ENCODE assay signal across 17 cellular contexts in the genomic region with DNA sequence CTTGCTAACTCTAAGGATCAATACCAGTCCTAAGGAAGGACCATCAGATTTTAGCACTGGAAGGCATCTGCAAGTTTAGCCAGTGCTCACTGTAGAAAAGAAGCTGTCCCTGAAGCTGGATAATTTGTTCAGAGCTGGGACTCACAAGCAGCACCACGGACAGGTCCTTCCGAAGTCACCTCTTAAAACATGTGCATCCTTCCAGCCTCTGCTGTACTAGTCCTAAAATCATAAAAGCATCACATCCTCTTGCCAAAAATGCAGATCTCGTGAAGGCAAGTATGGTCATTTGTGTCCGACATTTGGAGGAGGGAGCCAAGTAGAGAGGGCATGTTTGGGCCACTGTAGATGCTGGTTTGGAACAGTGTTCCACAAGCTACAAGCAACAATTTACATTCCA.
"Had no signal": no experiment of that assay in that cellular context is flagged by ENCODE, and none has a peak within 500 bp of the region (broad histone marks: within the 10 kb centered on the region; RNA-seq: fewer than 3 reads in every experiment).

No MANE protein-coding gene starts in this region.

- H3K9me3 ChIP-seq: gastroesophageal sphincter, transverse colon, vagina had no signal

- DNase-seq: activated CD4-positive, alpha-beta T cell treated with anti-CD3 and anti-CD28 coated beads for 1 hour; activated gamma-delta T cell treated with Interleukin-2 at 50 U/mL for 16 hours; activated T-cell treated with anti-CD3 and anti-CD28 coated beads, Interleukin-2, amount 50 U/mL, for 1 hour; anterior cingulate cortex; caudate nucleus; effector CD4-positive, alpha-beta T cell; head of caudate nucleus; islet precursor cell; left cardiac atrium; sigmoid colon; stimulated activated CD4-positive, alpha-beta T cell treated with anti-CD3 and anti-CD28 coated beads, Interleukin-2, amount 100 ng/mL, for 48 hours; stimulated activated CD8-positive, alpha-beta memory T cell treated with anti-CD3 and anti-CD28 coated beads, Interleukin-4, amount 100 ng/mL, for 48 hours; stimulated activated naive B cell treated with anti-CD40 and anti-IgM and Interleukin-4, amounts not matched to agents 10 μg/mL and 1 μg/mL and 100 μg/mL, for 72 hours; transverse colon had no signal

- ATAC-seq: esophagus mucosa; gastroesophageal sphincter; left cardiac atrium; stimulated activated naive B cell treated with anti-CD40 and anti-IgM and Interleukin-4, amounts not matched to agents 10 μg/mL and 1 μg/mL and 100 μg/mL, for 72 hours had no signal

- H3K36me3 ChIP-seq: gastroesophageal sphincter, sigmoid colon, transverse colon, vagina had no signal

- H3K27me3 ChIP-seq: gastroesophageal sphincter, sigmoid colon, transverse colon, vagina had no signal

- H3K27ac ChIP-seq: gastroesophageal sphincter, sigmoid colon, transverse colon, vagina had no signal

- H3K4me1 ChIP-seq: gastroesophageal sphincter, sigmoid colon, transverse colon, vagina had no signal

- H3K4me3 ChIP-seq: gastroesophageal sphincter, sigmoid colon, transverse colon, vagina had no signal
